8 cellular contexts compared by ENCODE assay signal in genomic region chr2:229800997-229801754, GRCh38.
A peak's percentile ranks its signal among the peaks of the same experiment; 100 is the strongest.
DNase-seq lines count a peak whose midpoint lies in the region; ATAC-seq and TF ChIP-seq lines count a peak whose summit lies in the region.

No MANE protein-coding gene starts in this region.

- CTCF ChIA-PET in activated CD4-positive, alpha-beta memory T cell treated with anti-CD3 and anti-CD28 coated beads, Interleukin-2, amount 10 ng/mL, durations not matched to agents 7 days and 5 days (lab: Charles Lee), result interaction anchor here (0.7 to 4.9 kb wide), 23 partner anchors 13 to 359 kb away, joined by 3 to 53 read pairs (median 5); partner anchors contain the start of genes FBXO36 and TRIP12

- H3K27ac Mint-ChIP-seq in activated CD4-positive, alpha-beta memory T cell treated with anti-CD3 and anti-CD28 coated beads, Interleukin-2, amount 10 ng/mL, durations not matched to agents 7 days and 5 days, result no peak overlapping the region
- peak overlapping the region; percentile 35 to 56 for H3K27ac Mint-ChIP-seq in effector memory CD8-positive, alpha-beta T cell

- no peak overlapping the region for H3K4ac ChIP-seq in mesendoderm (ENCODE audit: low read depth, low read length)

- no peaks in the 10 kb centered on the region for H3K79me1 ChIP-seq in mesendoderm (ENCODE audit: low read length)

- no peak overlapping the region for H3K27ac ChIP-seq in mesendoderm (ENCODE audit: low read depth, low read length)

- H3K36me3 ChIP-seq in mesendoderm (ENCODE audit: control insufficient read depth, insufficient read depth, low read length), result peaks cover 2% of the 10 kb centered on the region

- no peak overlapping the region for H3K56ac ChIP-seq in mesendoderm (ENCODE audit: low read length)

- H3K9ac ChIP-seq in mesendoderm (ENCODE audit: low read length), result no peak overlapping the region

- no peak overlapping the region for H2AK5ac ChIP-seq in mesendoderm (ENCODE audit: low read length)

- H3K27me3 Mint-ChIP-seq in activated CD4-positive, alpha-beta memory T cell treated with anti-CD3 and anti-CD28 coated beads, Interleukin-2, amount 10 ng/mL, durations not matched to agents 7 days and 5 days, result no peaks in the 10 kb centered on the region
- no peaks in the 10 kb centered on the region for H3K27me3 Mint-ChIP-seq in effector memory CD8-positive, alpha-beta T cell

- peaks cover 59% of the 10 kb centered on the region for H3K36me3 Mint-ChIP-seq in activated CD4-positive, alpha-beta memory T cell treated with anti-CD3 and anti-CD28 coated beads, Interleukin-2, amount 10 ng/mL, durations not matched to agents 7 days and 5 days (ENCODE audit: low read depth)
- peaks cover 79% of the 10 kb centered on the region for H3K36me3 Mint-ChIP-seq in effector memory CD8-positive, alpha-beta T cell (ENCODE audit: insufficient read depth)

- H3K27me3 ChIP-seq in mesendoderm (ENCODE audit: insufficient read depth, low read length, poor library complexity), result no peaks in the 10 kb centered on the region

- H4K8ac ChIP-seq in mesendoderm (ENCODE audit: low read depth, low read length), result peak overlapping the region; percentile 65

- no peak overlapping the region for H2BK120ac ChIP-seq in mesendoderm (ENCODE audit: low read depth, low read length)

- no peaks in the 10 kb centered on the region for H3K79me2 ChIP-seq in mesendoderm (ENCODE audit: control insufficient read depth, insufficient read depth, low read length)

- H4K5ac ChIP-seq in mesendoderm (ENCODE audit: low read length), result no peak overlapping the region

- no peak overlapping the region for H3K4me3 Mint-ChIP-seq in activated CD4-positive, alpha-beta memory T cell treated with anti-CD3 and anti-CD28 coated beads, Interleukin-2, amount 10 ng/mL, durations not matched to agents 7 days and 5 days
- no peak overlapping the region for H3K4me3 Mint-ChIP-seq in effector memory CD8-positive, alpha-beta T cell

- ATAC-seq in HG02798 (IDR thresholded peaks at IDR 0.05; ENCODE audit: poor library complexity, unreplicated experiment), result peak; percentile 68
- peak; percentile 46 for ATAC-seq in effector memory CD8-positive, alpha-beta T cell (replicated peaks)
- ATAC-seq in GM18519 (IDR thresholded peaks at IDR 0.05; ENCODE audit: low FRiP score, unreplicated experiment), result no peak

- H3K4me2 ChIP-seq in mesendoderm (ENCODE audit: low read length), result no peak overlapping the region

- peak; percentile 17 for TF ChIP-seq CTCF in GM12801 (IDR thresholded peaks at IDR 0.05; ENCODE audit: extremely low read depth, insufficient read length)

- no peak overlapping the region for H2BK5ac ChIP-seq in mesendoderm (ENCODE audit: low read length)

- no peaks in the 10 kb centered on the region for H3K4me1 ChIP-seq in mesendoderm (ENCODE audit: control insufficient read depth, low read depth, low read length)

- DNase-seq in NCI-H510A treated with DMSO at 0.1 percent for 48 hours (lab: John Stamatoyannopoulos, UW) (peak; percentile 56), mesendoderm (peak; percentile 57)
- DNase-seq in activated CD4-positive, alpha-beta memory T cell treated with anti-CD3 and anti-CD28 coated beads, Interleukin-2, amount 10 ng/mL, durations not matched to agents 7 days and 5 days, result peak; percentile 73
- peak; percentile 49 to 65 (median 50) for DNase-seq in effector memory CD8-positive, alpha-beta T cell
- peak; percentile 38 to 47 for DNase-seq in stimulated activated CD8-positive, alpha-beta memory T cell treated with anti-CD3 and anti-CD28 coated beads, Interleukin-4, amount 100 ng/mL, for 4 hours (ENCODE audit: low read depth in 2 of 2, low spot score in 1 of 2)

- H3K9me3 Mint-ChIP-seq in activated CD4-positive, alpha-beta memory T cell treated with anti-CD3 and anti-CD28 coated beads, Interleukin-2, amount 10 ng/mL, durations not matched to agents 7 days and 5 days, result no peaks in the 10 kb centered on the region
- no peaks in the 10 kb centered on the region for H3K9me3 Mint-ChIP-seq in effector memory CD8-positive, alpha-beta T cell

- H3K23ac ChIP-seq in mesendoderm (ENCODE audit: low read length), result no peak overlapping the region

- H2BK15ac ChIP-seq in mesendoderm (replicated peaks; ENCODE audit: low read depth), result no peak overlapping the region

- no peak overlapping the region for H3K18ac ChIP-seq in mesendoderm (ENCODE audit: low read length)

- H3K4me3 ChIP-seq in mesendoderm (ENCODE audit: low read length), result no peak overlapping the region

- POLR2A ChIA-PET in activated CD4-positive, alpha-beta memory T cell treated with anti-CD3 and anti-CD28 coated beads, Interleukin-2, amount 10 ng/mL, durations not matched to agents 7 days and 5 days (lab: Charles Lee), result interaction anchor here (1.0 to 1.3 kb wide), 3 partner anchors 51 to 120 kb away, joined by 4 read pairs; no protein-coding TSS in a partner anchor

- no peaks in the 10 kb centered on the region for H3K4me1 Mint-ChIP-seq in activated CD4-positive, alpha-beta memory T cell treated with anti-CD3 and anti-CD28 coated beads, Interleukin-2, amount 10 ng/mL, durations not matched to agents 7 days and 5 days
- peaks cover 0 to 4% of the 10 kb centered on the region in 2 donors for H3K4me1 Mint-ChIP-seq in effector memory CD8-positive, alpha-beta T cell (ENCODE audit: low read depth in 2 of 2)
